ENCODE assay signal across 2 cellular contexts in the genomic region with DNA sequence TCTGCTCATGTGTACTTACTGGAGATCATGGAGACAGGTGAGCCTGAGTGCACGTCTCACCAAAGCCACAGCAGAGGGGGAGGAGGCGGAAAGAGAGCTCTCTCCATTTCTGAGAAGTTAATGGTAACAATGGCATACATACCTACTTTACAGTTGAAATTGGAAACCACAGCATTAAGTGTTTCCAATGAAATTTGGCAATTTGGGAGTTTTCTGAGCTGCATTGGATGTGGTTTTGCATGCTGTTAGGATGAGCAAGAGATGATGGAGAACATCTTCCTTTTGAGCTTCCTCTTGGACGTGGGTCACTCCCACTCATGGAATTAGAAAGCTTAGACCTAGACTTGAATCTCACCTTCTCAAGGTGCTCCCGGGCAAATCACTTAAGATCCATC.
TF ChIP-seq lines count a peak whose summit lies in the region.

No MANE protein-coding gene starts in this region.

TF ChIP-seq in IMR-90, 13 proteins besides CTCF, POLR2A, EP300 and RAD21:
- TF ChIP-seq MAFK (IDR thresholded peaks at IDR 0.05; ENCODE audit: low read depth, low read length): no peak

TF ChIP-seq in GM12878, 131 proteins besides CTCF, POLR2A, EP300 and RAD21:
- TF ChIP-seq BMI1 (IDR thresholded peaks at IDR 0.05; ENCODE audit: borderline replicate concordance): no peak
TF ChIP-seq in GM12878: peak in this region for 0.
